ENCODE assay signal across 12 cellular contexts in genomic region chr9:108269421-108269820, GRCh38.
"Had no signal": no experiment of that assay in that cellular context is flagged by ENCODE, and none has a peak within 500 bp of the region (broad histone marks: within the 10 kb centered on the region; RNA-seq: fewer than 3 reads in every experiment).

No MANE protein-coding gene starts in this region.

- H3K36me3 ChIP-seq: cardiac muscle cell, ovary, sigmoid colon, thoracic aorta had no signal

- ATAC-seq: activated CD8-positive, alpha-beta T cell treated with anti-CD3 and anti-CD28 coated beads, Interleukin-2, amount 10 ng/mL, durations not matched to agents 7 days and 5 days; stimulated activated naive CD8-positive, alpha-beta T cell treated with anti-CD3 and anti-CD28 coated beads, Interleukin-15, amount 100 ng/mL, for 72 hours; WTC11 had no signal

- DNase-seq: activated CD4-positive, alpha-beta T cell treated with anti-CD3 and anti-CD28 coated beads for 48 hours; activated CD8-positive, alpha-beta T cell treated with anti-CD3 and anti-CD28 coated beads, Interleukin-2, amount 10 ng/mL, durations not matched to agents 7 days and 5 days; activated naive CD4-positive, alpha-beta T cell treated with Interleukin-2 at 50 U/mL for 16 hours; foreskin melanocyte; ovary; sigmoid colon; stimulated activated CD4-positive, alpha-beta T cell treated with anti-CD3 and anti-CD28 coated beads, Interleukin-12 subunit alpha, Interleukin-12 subunit beta, amount 100 ng/mL, for 4 hours; stimulated activated naive CD8-positive, alpha-beta T cell treated with anti-CD3 and anti-CD28 coated beads, Interleukin-15, amount 100 ng/mL, for 72 hours; T1000 had no signal

- H3K9me3 ChIP-seq: ovary, sigmoid colon, thoracic aorta had no signal

- H3K4me3 ChIP-seq: cardiac muscle cell, ovary, sigmoid colon, thoracic aorta had no signal

- H3K27ac ChIP-seq: cardiac muscle cell, ovary, sigmoid colon, thoracic aorta had no signal

- H3K27me3 ChIP-seq: cardiac muscle cell, ovary, sigmoid colon had no signal
